ENCODE assay signal across 16 cellular contexts in the genomic region with DNA sequence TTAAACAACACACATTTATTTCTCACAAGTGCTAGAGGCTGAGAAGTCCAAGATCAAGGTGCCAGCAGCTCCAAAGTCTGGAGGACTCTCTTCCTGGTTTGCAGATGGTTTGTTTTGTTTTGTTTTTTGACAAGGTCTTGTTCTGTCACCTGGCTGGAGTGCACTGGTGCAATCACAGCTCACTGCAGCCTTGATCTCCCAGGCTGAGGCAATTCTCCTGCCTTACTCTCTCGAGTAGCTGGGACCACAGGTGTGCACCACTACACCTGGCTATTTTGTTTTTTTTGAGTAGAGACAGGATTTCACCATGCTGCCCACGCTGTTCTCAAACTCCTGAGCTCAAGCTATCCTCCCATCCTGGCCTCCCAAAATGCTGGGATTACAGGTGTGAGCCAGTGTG.
DNase-seq lines count a peak whose midpoint lies in the region; ATAC-seq lines count a peak whose summit lies in the region.
"Had no signal": no experiment of that assay in that cellular context is flagged by ENCODE, and none has a peak within 500 bp of the region (broad histone marks: within the 10 kb centered on the region; RNA-seq: fewer than 3 reads in every experiment).

No MANE protein-coding gene starts in this region.

- peaks cover 27 to 36% of the 10 kb centered on the region in 2 donors for H3K36me3 Mint-ChIP-seq in stimulated activated naive B cell treated with anti-CD40 and anti-IgM and Interleukin-4, amounts not matched to agents 10 μg/mL and 1 μg/mL and 100 μg/mL, for 72 hours

- no peak overlapping the region for H3K27ac Mint-ChIP-seq in stimulated activated naive CD8-positive, alpha-beta T cell treated with anti-CD3 and anti-CD28 coated beads, Interleukin-15, amount 100 ng/mL, for 72 hours
- peak overlapping the region; percentile 75 for H3K27ac Mint-ChIP-seq in stimulated activated naive B cell treated with anti-CD40 and anti-IgM and Interleukin-4, amounts not matched to agents 10 μg/mL and 1 μg/mL and 100 μg/mL, for 72 hours
- H3K27ac Mint-ChIP-seq: H9 had no signal

- no peaks in the 10 kb centered on the region for H3K9me3 Mint-ChIP-seq in stimulated activated naive CD8-positive, alpha-beta T cell treated with anti-CD3 and anti-CD28 coated beads, Interleukin-15, amount 100 ng/mL, for 72 hours
- peaks cover 3 to 4% of the 10 kb centered on the region in 2 donors for H3K9me3 Mint-ChIP-seq in stimulated activated naive B cell treated with anti-CD40 and anti-IgM and Interleukin-4, amounts not matched to agents 10 μg/mL and 1 μg/mL and 100 μg/mL, for 72 hours
- H3K9me3 Mint-ChIP-seq: H9 had no signal

- DNase-seq in stimulated activated naive CD8-positive, alpha-beta T cell treated with anti-CD3 and anti-CD28 coated beads, Interleukin-15, amount 100 ng/mL, for 72 hours: no peak
- DNase-seq in stimulated activated naive CD8-positive, alpha-beta T cell treated with anti-CD3 and anti-CD28 coated beads, Interleukin-15, Interleukin-2, amounts not matched to agents 100 U/mL and 50 U/mL, for 24 hours: no peak
- DNase-seq in NAMALWA (ENCODE audit: low spot score): peak; percentile 38
- no peak for DNase-seq in stimulated activated naive B cell treated with anti-CD40 and anti-IgM and Interleukin-4, amounts not matched to agents 10 μg/mL and 1 μg/mL and 100 μg/mL, for 72 hours
- no peak for DNase-seq in NCI-H2107 treated with DMSO at 0.1 percent for 48 hours (lab: John Stamatoyannopoulos, UW; ENCODE audit: unreplicated experiment)
- DNase-seq: DMS 273 treated with DMSO at 0.1 percent for 48 hours, H9, MM.1S, NCI-H1930, NCI-H2171 treated with DMSO at 0.1 percent for 48 hours, NCI-H510A, NCI-H82, Right ventricle myocardium superior had no signal

- H3K4me3 Mint-ChIP-seq in stimulated activated naive CD8-positive, alpha-beta T cell treated with anti-CD3 and anti-CD28 coated beads, Interleukin-15, amount 100 ng/mL, for 72 hours: no peak overlapping the region
- H3K4me3 Mint-ChIP-seq in stimulated activated naive B cell treated with anti-CD40 and anti-IgM and Interleukin-4, amounts not matched to agents 10 μg/mL and 1 μg/mL and 100 μg/mL, for 72 hours: peak overlapping the region; percentile 29 to 46
- H3K4me3 Mint-ChIP-seq: H9 had no signal

- peaks cover 14% of the 10 kb centered on the region for H3K27me3 Mint-ChIP-seq in stimulated activated naive CD8-positive, alpha-beta T cell treated with anti-CD3 and anti-CD28 coated beads, Interleukin-15, amount 100 ng/mL, for 72 hours
- H3K27me3 Mint-ChIP-seq in stimulated activated naive B cell treated with anti-CD40 and anti-IgM and Interleukin-4, amounts not matched to agents 10 μg/mL and 1 μg/mL and 100 μg/mL, for 72 hours: peaks cover 10 to 14% of the 10 kb centered on the region in 2 donors

- peak; percentile 37 for ATAC-seq in stimulated activated naive CD8-positive, alpha-beta T cell treated with anti-CD3 and anti-CD28 coated beads, Interleukin-15, amount 100 ng/mL, for 72 hours
- no peak for ATAC-seq in stimulated activated naive CD8-positive, alpha-beta T cell treated with anti-CD3 and anti-CD28 coated beads, Interleukin-15, Interleukin-2, amounts not matched to agents 100 U/mL and 50 U/mL, for 24 hours
- peak; percentile 32 to 37 for ATAC-seq in stimulated activated naive B cell treated with anti-CD40 and anti-IgM and Interleukin-4, amounts not matched to agents 10 μg/mL and 1 μg/mL and 100 μg/mL, for 72 hours (replicated peaks)
- ATAC-seq in GM21528 (IDR thresholded peaks at IDR 0.05; ENCODE audit: low FRiP score, unreplicated experiment): no peak
- ATAC-seq: HepG2, SK-N-SH treated with all-trans-retinoic acid at 6 μM for 48 hours had no signal

- peaks cover 26% of the 10 kb centered on the region for H3K4me1 Mint-ChIP-seq in stimulated activated naive CD8-positive, alpha-beta T cell treated with anti-CD3 and anti-CD28 coated beads, Interleukin-15, amount 100 ng/mL, for 72 hours
- peaks cover 26 to 54% of the 10 kb centered on the region in 2 donors for H3K4me1 Mint-ChIP-seq in stimulated activated naive B cell treated with anti-CD40 and anti-IgM and Interleukin-4, amounts not matched to agents 10 μg/mL and 1 μg/mL and 100 μg/mL, for 72 hours

Comparison
In these comparisons a context has a peak if more than half of its experiments do, and no peak if none do; other contexts are left out.
1. ATAC-seq: peak in stimulated activated naive CD8-positive, alpha-beta T cell treated with anti-CD3 and anti-CD28 coated beads, Interleukin-15, amount 100 ng/mL, for 72 hours (single experiment) and stimulated activated naive B cell treated with anti-CD40 and anti-IgM and Interleukin-4, amounts not matched to agents 10 μg/mL and 1 μg/mL and 100 μg/mL, for 72 hours (2 of 2); none in stimulated activated naive CD8-positive, alpha-beta T cell treated with anti-CD3 and anti-CD28 coated beads, Interleukin-15, Interleukin-2, amounts not matched to agents 100 U/mL and 50 U/mL, for 24 hours (single experiment) and GM21528 (single experiment).
2. H3K4me3 Mint-ChIP-seq: peak in stimulated activated naive B cell treated with anti-CD40 and anti-IgM and Interleukin-4, amounts not matched to agents 10 μg/mL and 1 μg/mL and 100 μg/mL, for 72 hours (2 of 2); none in stimulated activated naive CD8-positive, alpha-beta T cell treated with anti-CD3 and anti-CD28 coated beads, Interleukin-15, amount 100 ng/mL, for 72 hours (0 of 2).